ENCODE assay signal across 11 cellular contexts in the genomic region with DNA sequence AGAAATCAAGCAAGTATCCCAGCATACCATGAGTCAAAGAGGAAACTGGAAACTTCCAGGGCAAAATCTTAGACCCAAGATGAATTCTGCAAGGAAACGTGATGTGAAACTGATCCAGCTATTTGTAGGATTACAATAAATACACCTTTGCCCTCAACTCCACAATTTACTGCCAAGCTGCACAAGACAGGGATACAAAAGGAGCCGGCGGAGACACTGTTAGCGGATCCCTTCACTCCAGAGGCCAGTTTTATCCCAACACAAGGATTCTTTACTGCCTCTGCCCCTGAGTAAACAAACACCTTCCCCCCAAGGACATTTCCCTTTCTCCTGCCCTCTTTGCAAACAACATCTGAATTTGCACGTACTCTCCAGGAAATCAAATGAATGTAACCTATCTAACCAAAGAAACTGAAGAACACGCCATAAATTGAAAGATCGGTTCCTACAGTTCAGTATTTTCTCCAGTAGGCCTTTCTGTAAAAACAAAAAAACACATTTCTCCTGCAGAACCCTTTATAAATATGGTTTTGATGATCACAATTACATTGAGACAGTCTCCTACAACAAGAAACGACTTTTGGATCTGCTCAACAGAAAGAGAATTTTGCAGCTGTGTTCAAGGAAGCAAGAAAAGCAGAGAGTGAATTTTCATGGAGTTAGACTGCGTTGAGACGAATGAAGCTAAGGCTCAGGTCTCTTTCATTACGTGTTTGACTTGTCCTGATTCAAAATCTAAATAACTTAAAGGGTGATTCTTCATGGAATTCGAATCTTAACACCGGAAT. TPM values are rescaled to one million over a fixed set of nuclear protein-coding genes. Genes with fewer than 3 reads are reported as not detected.
DNase-seq lines count a peak whose midpoint lies in the region; ATAC-seq lines count a peak whose summit lies in the region.
"Had no signal": no experiment of that assay in that cellular context is flagged by ENCODE, and none has a peak within 500 bp of the region (broad histone marks: within the 10 kb centered on the region; RNA-seq: fewer than 3 reads in every experiment).

No MANE protein-coding gene starts in this region.

- H3K4me3 Mint-ChIP-seq in activated naive CD4-positive, alpha-beta T cell treated with anti-CD3 and anti-CD28 coated beads, Interleukin-2, amount 50 U/mL, for 24 hours: peak overlapping the region; percentile 67
- peak overlapping the region; percentile 1 to 81 for H3K4me3 Mint-ChIP-seq in stimulated activated naive CD8-positive, alpha-beta T cell treated with anti-CD3 and anti-CD28 coated beads, Interleukin-15, amount 100 ng/mL, for 72 hours

- H3K27ac Mint-ChIP-seq in activated naive CD4-positive, alpha-beta T cell treated with anti-CD3 and anti-CD28 coated beads, Interleukin-2, amount 50 U/mL, for 24 hours: peak overlapping the region; percentile 24
- no peak overlapping the region for H3K27ac Mint-ChIP-seq in stimulated activated naive CD8-positive, alpha-beta T cell treated with anti-CD3 and anti-CD28 coated beads, Interleukin-15, amount 100 ng/mL, for 72 hours

- peaks cover 22% of the 10 kb centered on the region for H3K36me3 ChIP-seq in SJCRH30
- no peaks in the 10 kb centered on the region for H3K36me3 ChIP-seq in effector memory CD4-positive, alpha-beta T cell (ENCODE audit: control insufficient read depth, insufficient read depth, low read length)

- no peak for DNase-seq in activated naive CD4-positive, alpha-beta T cell (lab: John Stamatoyannopoulos, UW)
- DNase-seq in SJCRH30 (peak in 1 of 2 experiments; percentile 44), SIG-M5 (lab: John Stamatoyannopoulos, UW) (no peak), hypothalamus (lab: John Stamatoyannopoulos, UW) (no peak)
- DNase-seq in stimulated activated naive CD8-positive, alpha-beta T cell treated with anti-CD3 and anti-CD28 coated beads, Interleukin-15, amount 100 ng/mL, for 72 hours: no peak
- DNase-seq in effector memory CD4-positive, alpha-beta T cell: no peak
- DNase-seq: activated effector memory CD4-positive, alpha-beta T cell treated with Interleukin-2 at 50 U/mL for 16 hours had no signal

- peaks cover 56% of the 10 kb centered on the region for H3K27me3 Mint-ChIP-seq in activated naive CD4-positive, alpha-beta T cell treated with anti-CD3 and anti-CD28 coated beads, Interleukin-2, amount 50 U/mL, for 24 hours
- H3K27me3 Mint-ChIP-seq in stimulated activated naive CD8-positive, alpha-beta T cell treated with anti-CD3 and anti-CD28 coated beads, Interleukin-15, amount 100 ng/mL, for 72 hours: peaks cover 89% of the 10 kb centered on the region

- H3K9me3 ChIP-seq in SJCRH30 (replicated peaks) (no peaks in the 10 kb centered on the region), iPS-18c (ENCODE audit: control insufficient read depth, insufficient read depth, low read length) (no peaks in the 10 kb centered on the region)
- no peaks in the 10 kb centered on the region for H3K9me3 ChIP-seq in effector memory CD4-positive, alpha-beta T cell (ENCODE audit: control insufficient read depth, low read length)

- peak overlapping the region; percentile 71; the same call in 1 of the 2 replicates for H3K27ac ChIP-seq in SJCRH30
- no peak overlapping the region for H3K27ac ChIP-seq in effector memory CD4-positive, alpha-beta T cell (ENCODE audit: insufficient read depth, low read length, poor library complexity, severe bottlenecking)

- H3K4me3 ChIP-seq in SJCRH30 (peak overlapping the region; percentile 62), iPS-18c (ENCODE audit: insufficient read depth, low read depth, low read length) (peak overlapping the region; percentile 53; the same call in 1 of the 2 replicates)
- no peak overlapping the region for H3K4me3 ChIP-seq in effector memory CD4-positive, alpha-beta T cell (ENCODE audit: insufficient read depth, low read depth, low read length, poor library complexity, severe bottlenecking)

- ATAC-seq in stimulated activated naive CD8-positive, alpha-beta T cell treated with anti-CD3 and anti-CD28 coated beads, Interleukin-15, amount 100 ng/mL, for 72 hours: no peak

- H3K4me1 Mint-ChIP-seq in activated naive CD4-positive, alpha-beta T cell treated with anti-CD3 and anti-CD28 coated beads, Interleukin-2, amount 50 U/mL, for 24 hours: peaks cover 21% of the 10 kb centered on the region
- peaks cover 36% of the 10 kb centered on the region for H3K4me1 Mint-ChIP-seq in stimulated activated naive CD8-positive, alpha-beta T cell treated with anti-CD3 and anti-CD28 coated beads, Interleukin-15, amount 100 ng/mL, for 72 hours

- H3K36me3 Mint-ChIP-seq in activated naive CD4-positive, alpha-beta T cell treated with anti-CD3 and anti-CD28 coated beads, Interleukin-2, amount 50 U/mL, for 24 hours: no peaks in the 10 kb centered on the region

- H3K9me3 Mint-ChIP-seq in activated naive CD4-positive, alpha-beta T cell treated with anti-CD3 and anti-CD28 coated beads, Interleukin-2, amount 50 U/mL, for 24 hours: no peaks in the 10 kb centered on the region
- no peaks in the 10 kb centered on the region for H3K9me3 Mint-ChIP-seq in stimulated activated naive CD8-positive, alpha-beta T cell treated with anti-CD3 and anti-CD28 coated beads, Interleukin-15, amount 100 ng/mL, for 72 hours

- H3K27me3 ChIP-seq in SJCRH30: peaks cover 32% of the 10 kb centered on the region
- H3K27me3 ChIP-seq in effector memory CD4-positive, alpha-beta T cell (replicated peaks; ENCODE audit: control insufficient read depth, insufficient read depth, low read length, poor library complexity, severe bottlenecking): peaks cover 38% of the 10 kb centered on the region

- peaks cover 11% of the 10 kb centered on the region for H3K4me1 ChIP-seq in SJCRH30
- peaks cover 19% of the 10 kb centered on the region for H3K4me1 ChIP-seq in effector memory CD4-positive, alpha-beta T cell (ENCODE audit: control insufficient read depth, insufficient read depth, low read length, poor library complexity, severe bottlenecking)

RNA-seq across cellular contexts. Expression of a gene that starts 1.4 kb away (rescaled TPM):
- total RNA-seq in SJCRH30 (2014; rRNA removed; shearing (Covaris generic)): 88.0 and 90.0 TPM in 2 replicates

RNA-seq across cellular contexts. Expression of a gene that starts 20.3 kb away (rescaled TPM):
- 8.2 and 11.3 TPM in 2 replicates for total RNA-seq in SJCRH30 (2014; rRNA removed; shearing (Covaris generic))

RNA-seq across cellular contexts. Expression of a gene that starts 45.8 kb away (rescaled TPM):
- total RNA-seq in SJCRH30 (2014; rRNA removed; shearing (Covaris generic)): not detected in 2 replicates
- total RNA-seq: Daoy, RPMI7951 had no signal
